Comparison of ENCODE assay signal across 19 cellular contexts in the genomic region with DNA sequence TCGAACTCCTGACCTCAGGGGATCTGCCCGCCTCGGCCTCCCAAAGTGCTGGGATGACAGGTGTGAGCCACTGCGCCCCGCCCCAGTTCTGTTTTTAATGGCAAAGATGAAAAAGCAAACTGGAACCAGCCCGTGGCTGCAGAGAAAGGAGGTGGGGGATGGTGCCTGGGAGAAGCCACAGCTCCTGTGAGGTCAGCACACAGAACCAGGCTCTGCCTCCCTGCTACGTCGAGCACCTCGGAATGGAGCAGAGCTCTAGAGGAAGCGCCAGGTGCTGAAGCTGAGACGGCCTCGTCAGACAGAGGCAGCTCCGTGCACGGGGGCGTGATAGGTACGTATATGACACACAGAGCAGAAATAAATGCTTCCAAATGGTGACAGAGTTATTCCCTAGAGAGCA. TPM values are rescaled to one million over a fixed set of nuclear protein-coding genes. Genes with fewer than 3 reads are reported as not detected.
DNase-seq lines count a peak whose midpoint lies in the region; ATAC-seq and TF ChIP-seq lines count a peak whose summit lies in the region.
"Had no signal": no experiment of that assay in that cellular context is flagged by ENCODE, and none has a peak within 500 bp of the region (broad histone marks: within the 10 kb centered on the region; RNA-seq: fewer than 3 reads in every experiment).

No MANE protein-coding gene starts in this region.

- H3K27me3 ChIP-seq in BLaER1 (peaks cover 17% of the 10 kb centered on the region), OCI-LY1 (ENCODE audit: insufficient read depth, low read length) (no peaks in the 10 kb centered on the region)

- H3K36me3 ChIP-seq in BLaER1, result peaks cover 77% of the 10 kb centered on the region
- H3K36me3 ChIP-seq in OCI-LY1 (ENCODE audit: insufficient read depth, low read length), result peaks cover 12% of the 10 kb centered on the region

- peak overlapping the region in 2 of 10 donors; percentile 39 to 43 for H3K4me3 Mint-ChIP-seq in naive thymus-derived CD8-positive, alpha-beta T cell
- no peak overlapping the region for H3K4me3 Mint-ChIP-seq in stimulated activated memory B cell treated with anti-CD40 and anti-IgM and Interleukin-4, amounts not matched to agents 10 μg/mL and 1 μg/mL and 100 μg/mL, for 72 hours
- H3K4me3 Mint-ChIP-seq: CD4-positive, alpha-beta T cell; H9 had no signal

- no peak for TF ChIP-seq CTCF in GM13976 (IDR thresholded peaks at IDR 0.05; ENCODE audit: borderline replicate concordance, control extremely low read depth, extremely low read depth, insufficient read depth, missing control alignments)
- no peak for TF ChIP-seq CTCF in OCI-LY1 (IDR thresholded peaks at IDR 0.05; ENCODE audit: low read length)

- no peak overlapping the region for H2AFZ ChIP-seq in OCI-LY1 (ENCODE audit: low read length)

- peak overlapping the region in 6 of 10 donors; percentile 50 to 85 (median 73) for H3K27ac Mint-ChIP-seq in naive thymus-derived CD8-positive, alpha-beta T cell
- no peak overlapping the region for H3K27ac Mint-ChIP-seq in stimulated activated memory B cell treated with anti-CD40 and anti-IgM and Interleukin-4, amounts not matched to agents 10 μg/mL and 1 μg/mL and 100 μg/mL, for 72 hours
- H3K27ac Mint-ChIP-seq: CD4-positive, alpha-beta T cell had no signal

- H4K20me1 ChIP-seq in BLaER1 (peaks cover 69% of the 10 kb centered on the region), OCI-LY1 (ENCODE audit: insufficient read depth, low read length) (no peaks in the 10 kb centered on the region)

- POLR2A ChIA-PET in naive thymus-derived CD8-positive, alpha-beta T cell (lab: Charles Lee), result no interaction called here

- DNase-seq in GM13976 (ENCODE audit: low spot score) (peak; percentile 57), NOMO-1 treated with DMSO at 0.1 percent for 48 hours (lab: John Stamatoyannopoulos, UW; ENCODE audit: unreplicated experiment) (no peak)
- DNase-seq in naive thymus-derived CD8-positive, alpha-beta T cell, result no peak
- DNase-seq: AML-193; CD4-positive, alpha-beta T cell; DND-41; GDM1; H9; NCI-H1417 treated with DMSO at 0.1 percent for 48 hours; NCI-H2029 treated with DMSO at 0.1 percent for 48 hours; NCI-H345; NCI-H69; SIG-M5 had no signal

- H3F3A ChIP-seq in OCI-LY1 (ENCODE audit: insufficient read depth, low read length), result no peaks in the 10 kb centered on the region

- no peaks in the 10 kb centered on the region for H3K9me3 Mint-ChIP-seq in naive thymus-derived CD8-positive, alpha-beta T cell
- no peaks in the 10 kb centered on the region for H3K9me3 Mint-ChIP-seq in stimulated activated memory B cell treated with anti-CD40 and anti-IgM and Interleukin-4, amounts not matched to agents 10 μg/mL and 1 μg/mL and 100 μg/mL, for 72 hours
- H3K9me3 Mint-ChIP-seq: CD4-positive, alpha-beta T cell; H9 had no signal

- ATAC-seq in naive thymus-derived CD8-positive, alpha-beta T cell, result no peak
- ATAC-seq in HG03460 (IDR thresholded peaks at IDR 0.05; ENCODE audit: unreplicated experiment), result no peak
- no peak for ATAC-seq in stimulated activated memory B cell treated with anti-CD40 and anti-IgM and Interleukin-4, amounts not matched to agents 10 μg/mL and 1 μg/mL and 100 μg/mL, for 72 hours

- peaks cover 53% of the 10 kb centered on the region for H3K4me1 ChIP-seq in BLaER1
- peaks cover 18% of the 10 kb centered on the region for H3K4me1 ChIP-seq in OCI-LY1 (ENCODE audit: insufficient read depth, low read length, severe bottlenecking)

- H3K9ac ChIP-seq in BLaER1 (no peak overlapping the region), OCI-LY1 (ENCODE audit: low read length) (no peak overlapping the region)

- H3K79me2 ChIP-seq in OCI-LY1 (ENCODE audit: insufficient read depth, low read length), result no peaks in the 10 kb centered on the region

- peaks cover 0 to under 1% (median 0%) of the 10 kb centered on the region in 5 donors for H3K27me3 Mint-ChIP-seq in naive thymus-derived CD8-positive, alpha-beta T cell
- peaks cover 3% of the 10 kb centered on the region for H3K27me3 Mint-ChIP-seq in stimulated activated memory B cell treated with anti-CD40 and anti-IgM and Interleukin-4, amounts not matched to agents 10 μg/mL and 1 μg/mL and 100 μg/mL, for 72 hours

- peak overlapping the region; percentile 82 for H3K4me2 ChIP-seq in BLaER1
- no peak overlapping the region for H3K4me2 ChIP-seq in OCI-LY1 (ENCODE audit: low read length)

- peaks cover 0 to 29% (median 0%) of the 10 kb centered on the region in 3 donors for H3K36me3 Mint-ChIP-seq in naive thymus-derived CD8-positive, alpha-beta T cell
- H3K36me3 Mint-ChIP-seq in stimulated activated memory B cell treated with anti-CD40 and anti-IgM and Interleukin-4, amounts not matched to agents 10 μg/mL and 1 μg/mL and 100 μg/mL, for 72 hours, result peaks cover 6% of the 10 kb centered on the region

- peaks cover 2 to 4% (median 3%) of the 10 kb centered on the region in 4 donors for H3K4me1 Mint-ChIP-seq in naive thymus-derived CD8-positive, alpha-beta T cell
- peaks cover 2% of the 10 kb centered on the region for H3K4me1 Mint-ChIP-seq in stimulated activated memory B cell treated with anti-CD40 and anti-IgM and Interleukin-4, amounts not matched to agents 10 μg/mL and 1 μg/mL and 100 μg/mL, for 72 hours

- no peaks in the 10 kb centered on the region for H3K9me3 ChIP-seq in BLaER1
- no peaks in the 10 kb centered on the region for H3K9me3 ChIP-seq in OCI-LY1 (ENCODE audit: low read length)

- H3K27ac ChIP-seq in BLaER1 (0 out of 2 replicates have a peak overlapping the region, but pooled peaks have one; percentile 9), OCI-LY1 (ENCODE audit: low read depth, low read length, poor library complexity, severe bottlenecking) (peak overlapping the region; percentile 47)

- H3K9me2 ChIP-seq in OCI-LY1 (ENCODE audit: low read depth, low read length), result no peaks in the 10 kb centered on the region

- H3K4me3 ChIP-seq in BLaER1, result no peak overlapping the region
- no peak overlapping the region for H3K4me3 ChIP-seq in OCI-LY1 (ENCODE audit: low read depth, low read length, poor library complexity, severe bottlenecking)

- in situ Hi-C loops in GM13976 (cut with MboI; ENCODE audit: low sequenced_read_pairs, unreplicated experiment), result no loop called here

RNA-seq across cellular contexts. Expression of a gene that starts 8.5 kb away (rescaled TPM):
- total RNA-seq in naive thymus-derived CD8-positive, alpha-beta T cell, result 1 to 10 TPM; 1.2 to 1.4 TPM
- not detected for polyA plus RNA-seq in naive thymus-derived CD8-positive, alpha-beta T cell
- total RNA-seq: LHCN-M2 had no signal

RNA-seq across cellular contexts. Expression of a gene that starts 18.6 kb away (rescaled TPM):
- not detected for total RNA-seq in naive thymus-derived CD8-positive, alpha-beta T cell
- polyA plus RNA-seq in naive thymus-derived CD8-positive, alpha-beta T cell, result not detected
- total RNA-seq: A673; CD4-positive, alpha-beta T cell; LHCN-M2 had no signal

RNA-seq across cellular contexts. Expression of a gene that starts 20.8 kb away (rescaled TPM):
- total RNA-seq in naive thymus-derived CD8-positive, alpha-beta T cell, result not detected
- polyA plus RNA-seq in naive thymus-derived CD8-positive, alpha-beta T cell, result not detected
- total RNA-seq: A673; CD4-positive, alpha-beta T cell; H9; LHCN-M2 had no signal

RNA-seq across cellular contexts. Expression of a gene that starts 29.8 kb away (rescaled TPM):
- 10 to 100 TPM; 55.0 to 55.2 TPM for total RNA-seq in naive thymus-derived CD8-positive, alpha-beta T cell
- polyA plus RNA-seq in naive thymus-derived CD8-positive, alpha-beta T cell, result 10 to 100 TPM; 19.8 to 38.6 (median 25.3) TPM

RNA-seq across cellular contexts. Expression of a gene that starts 49.5 kb away (rescaled TPM):
- total RNA-seq in naive thymus-derived CD8-positive, alpha-beta T cell, result 10 to 100 TPM; 46.5 to 51.0 TPM
- polyA plus RNA-seq in naive thymus-derived CD8-positive, alpha-beta T cell, result 10 to 100 TPM; 27.0 to 58.2 (median 27.9) TPM
